ENCODE assay signal across 28 cellular contexts in the genomic region with DNA sequence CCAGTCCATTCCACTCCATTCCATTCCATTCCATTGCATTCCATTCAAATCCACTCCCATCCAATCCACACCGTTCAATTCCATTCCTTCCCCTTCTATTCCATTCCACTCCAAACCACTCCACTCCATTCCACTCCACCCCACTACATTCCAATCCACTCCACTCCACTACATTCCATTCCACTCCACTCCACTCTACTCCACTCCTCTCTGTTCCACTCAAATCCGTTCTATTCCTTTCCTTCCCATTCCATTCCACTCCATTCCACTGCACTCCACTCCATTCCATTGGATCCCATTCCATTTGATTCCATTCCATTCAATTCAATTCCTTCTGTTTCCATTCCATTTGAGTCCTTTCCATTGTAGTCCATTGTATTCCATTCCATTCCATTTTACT.
DNase-seq lines count a peak whose midpoint lies in the region; ATAC-seq, FAIRE-seq and TF ChIP-seq lines count a peak whose summit lies in the region.
"Had no signal": no experiment of that assay in that cellular context is flagged by ENCODE, and none has a peak within 500 bp of the region (broad histone marks: within the 10 kb centered on the region; RNA-seq: fewer than 3 reads in every experiment).

No MANE protein-coding gene starts in this region.

- no peak for TF ChIP-seq POLR2A in HepG2 (IDR thresholded peaks at IDR 0.05; ENCODE audit: insufficient read depth in 1 of 2, low read depth in 2 of 2, low read length in 2 of 2)

- peak overlapping the region; percentile 27; the same call in 1 of the 2 replicates for H3K4me3 ChIP-seq in GM23338
- H3K4me3 ChIP-seq in KMS-11 (IDR thresholded peaks at IDR 0.05; ENCODE audit: insufficient read depth, low read depth, low read length): no peak overlapping the region
- no peak overlapping the region for H3K4me3 ChIP-seq in HepG2 (replicated peaks in 1 of 3; ENCODE audit: insufficient read depth in 1 of 3, low read depth in 2 of 3, low read length in 3 of 3)

- H3K27me3 Mint-ChIP-seq in GM23338 (ENCODE audit: insufficient read depth, low read depth, poor library complexity): peaks cover 59% of the 10 kb centered on the region
- H3K27me3 Mint-ChIP-seq: IgD-negative memory B cell had no signal

- POLR2A ChIA-PET in HepG2 (lab: Yijun Ruan, JAX): no interaction called here

- H3K79me2 ChIP-seq in GM23338 (replicated peaks; ENCODE audit: insufficient read depth) (no peaks in the 10 kb centered on the region), KMS-11 (ENCODE audit: insufficient read depth, low read depth) (no peaks in the 10 kb centered on the region), HepG2 (ENCODE audit: insufficient read depth, low read length) (no peaks in the 10 kb centered on the region)

- H3K27me3 ChIP-seq in GM23338 (ENCODE audit: insufficient read depth) (0 out of 2 replicates have a peak, but pooled peaks cover 6% of the 10 kb centered on the region), KMS-11 (ENCODE audit: insufficient read depth, low read depth) (no peaks in the 10 kb centered on the region), HepG2 (ENCODE audit: control insufficient read depth in 1 of 2, insufficient read depth in 2 of 2, low read length in 2 of 2) (no peaks in the 10 kb centered on the region)
- H3K27me3 ChIP-seq: BE2C had no signal

- no peaks in the 10 kb centered on the region; the same call in 2 of the 3 replicates for H3K4me1 Mint-ChIP-seq in GM23338

- no peak overlapping the region for H3K4me3 Mint-ChIP-seq in GM23338
- H3K4me3 Mint-ChIP-seq: IgD-negative memory B cell had no signal

- H4K20me1 ChIP-seq in GM23338 (replicated peaks; ENCODE audit: insufficient read depth) (no peaks in the 10 kb centered on the region), KMS-11 (ENCODE audit: insufficient read depth) (no peaks in the 10 kb centered on the region), HepG2 (ENCODE audit: insufficient read depth, low read length) (no peaks in the 10 kb centered on the region)

- WGBS in HepG2 (ENCODE audit: low lambda C conversion rate): 8% methylated on average over 2 of the region's 2 CpGs

- no peaks in the 10 kb centered on the region for H3K9me3 Mint-ChIP-seq in GM23338

- no peak overlapping the region for H3K27ac Mint-ChIP-seq in GM23338
- H3K27ac Mint-ChIP-seq: IgD-negative memory B cell had no signal

- DNase-seq in GM23338 (ENCODE audit: low spot score) (no peak), HepG2 (ENCODE audit: low spot score) (no peak), NCI-H2196 treated with DMSO at 0.1 percent for 48 hours (lab: John Stamatoyannopoulos, UW; ENCODE audit: unreplicated experiment) (no peak), EL (no peak), glomerular visceral epithelial cell (ENCODE audit: extremely low spot score) (no peak), NCI-H1048 (lab: John Stamatoyannopoulos, UW) (no peak)
- DNase-seq: 8988T; ACHN; BE2C; GDM1; Kasumi-1; NCI-H1105 treated with DMSO at 0.1 percent for 48 hours; NCI-H146; NCI-H1930; NCI-H2107; NCI-H446; NCI-H524 treated with DMSO at 0.1 percent for 48 hours; NCI-H774; NK-92 treated with Interleukin-12 subunit alpha and Interleukin-12 subunit beta, amount 100 ng/mL, for 24 hours; PC-3; SK-N-SH; SW 1271 had no signal

- in situ Hi-C loops in HepG2 (cut with HindIII; ENCODE audit: extremely low pct_ligation_motif_present, low pct_unique_long_range_greater_than_20kb): no loop called here

- H3K9ac ChIP-seq in KMS-11 (no peak overlapping the region), HepG2 (ENCODE audit: insufficient read depth, low read depth, low read length) (no peak overlapping the region)
- H3K9ac ChIP-seq: SK-N-SH had no signal

- H2AFZ ChIP-seq in GM23338 (no peak overlapping the region), KMS-11 (ENCODE audit: low read depth) (no peak overlapping the region), HepG2 (ENCODE audit: low read length) (no peak overlapping the region)

- H3K4me2 ChIP-seq in GM23338: no peak overlapping the region
- H3K4me2 ChIP-seq in KMS-11: no peak overlapping the region
- no peak overlapping the region for H3K4me2 ChIP-seq in HepG2 (ENCODE audit: low read depth, low read length)
- H3K4me2 ChIP-seq: SK-N-SH had no signal

- H3K36me3 ChIP-seq in GM23338 (ENCODE audit: insufficient read depth) (peaks cover 85% of the 10 kb centered on the region), KMS-11 (ENCODE audit: insufficient read depth) (no peaks in the 10 kb centered on the region), HepG2 (replicated peaks in 1 of 2; ENCODE audit: control insufficient read depth in 1 of 2, insufficient read depth in 2 of 2, low read length in 2 of 2) (no peaks in the 10 kb centered on the region)
- H3K36me3 ChIP-seq: BE2C had no signal

- CTCF ChIA-PET in HepG2 (lab: Yijun Ruan, JAX; ENCODE audit: low intra/inter-chr PET ratio, low total read pairs): no interaction called here

- ATAC-seq in GM23338 (no peak), HepG2 (no peak)
- ATAC-seq: HCT116, PC-3 had no signal

- H3K9me2 ChIP-seq in GM23338 (ENCODE audit: insufficient read depth): no peaks in the 10 kb centered on the region
- H3K9me2 ChIP-seq: SK-N-SH had no signal

- no peaks in the 10 kb centered on the region for H3K9me3 ChIP-seq in HepG2 (ENCODE audit: low read length)

- H3K4me1 ChIP-seq in GM23338 (ENCODE audit: insufficient read depth): no peaks in the 10 kb centered on the region
- no peaks in the 10 kb centered on the region for H3K4me1 ChIP-seq in KMS-11 (ENCODE audit: low read depth, poor library complexity, severe bottlenecking)
- no peaks in the 10 kb centered on the region for H3K4me1 ChIP-seq in HepG2 (ENCODE audit: insufficient read depth, low read length)
- H3K4me1 ChIP-seq: BE2C had no signal

- no peak for TF ChIP-seq RAD21 in HepG2 (CRISPR knock-in tag; IDR thresholded peaks at IDR 0.05)

- no TSS peak for BruUV-seq in HepG2 (replicated peaks; lab: Mats Ljungman, UMichigan)

- H3K36me3 Mint-ChIP-seq in GM23338 (ENCODE audit: low read depth): peaks cover 100% of the 10 kb centered on the region

- H3F3A ChIP-seq in GM23338 (replicated peaks; ENCODE audit: low read depth): no peaks in the 10 kb centered on the region; the same call in 1 of the 2 replicates

- intact Hi-C loops in HepG2 (cut with micrococcal nuclease; ENCODE audit: unreplicated experiment): no loop called here

- no peak overlapping the region for H3K27ac ChIP-seq in GM23338 (ENCODE audit: low read depth)
- H3K27ac ChIP-seq in KMS-11: no peak overlapping the region
- H3K27ac ChIP-seq in HepG2 (ENCODE audit: extremely low read length, insufficient read depth, low read length): no peak overlapping the region
- peak overlapping the region; percentile 17 for H3K27ac ChIP-seq in temporal lobe (ENCODE audit: low read depth, low read length)

- no peak for TF ChIP-seq CTCF in GM23338 (conservative IDR thresholded peaks at IDR 0.05; ENCODE audit: low read depth in 2 of 2)
- TF ChIP-seq CTCF in KMS-11 (conservative IDR thresholded peaks at IDR 0.05; ENCODE audit: low read depth, low read length): 0 out of 2 replicates have a peak, but pooled peaks have one; percentile 15
- TF ChIP-seq CTCF in HepG2 (CRISPR knock-in tag; IDR thresholded peaks at IDR 0.05): no peak

- no peak for FAIRE-seq in HepG2 (lab: Jason Lieb, UNC)
- FAIRE-seq: D721Med, GM12892 had no signal

- TF ChIP-seq EP300 in HepG2 (IDR thresholded peaks at IDR 0.05; ENCODE audit: low read depth in 2 of 2, low read length in 2 of 2) (no peak), HepG2 (CRISPR knock-in tag; IDR thresholded peaks at IDR 0.05; ENCODE audit: borderline replicate concordance) (no peak)

TF ChIP-seq in GM23338, 12 proteins besides CTCF, POLR2A, EP300 and RAD21 (continues in another document):
- no peak for TF ChIP-seq ZNF331 (CRISPR knock-in tag; IDR thresholded peaks at IDR 0.05; ENCODE audit: low read depth)

TF ChIP-seq in HepG2, 621 proteins besides CTCF, POLR2A, EP300 and RAD21 (continues in another document):
- TF ChIP-seq ARNT (IDR thresholded peaks at IDR 0.05) (peak; percentile 5; the same call in 1 of the 2 replicates), IKZF1 (IDR thresholded peaks at IDR 0.05) (peak; percentile 89; the same call in 1 of the 2 replicates), MTA3 (CRISPR knock-in tag; IDR thresholded peaks at IDR 0.05) (no peak), SP1 (IDR thresholded peaks at IDR 0.05) (peak; percentile 26; the same call in 1 of the 2 replicates), SP1 (CRISPR knock-in tag; IDR thresholded peaks at IDR 0.05) (no peak), PLRG1 (conservative IDR thresholded peaks at IDR 0.05) (peak; percentile 95), ATM (IDR thresholded peaks at IDR 0.05; ENCODE audit: borderline replicate concordance) (peak; percentile 5; the same call in 1 of the 2 replicates), FOXK2 (IDR thresholded peaks at IDR 0.05) (peak; percentile 13; the same call in 1 of the 2 replicates), ZFAT (CRISPR knock-in tag; conservative IDR thresholded peaks at IDR 0.05) (no peak), PHF20 (CRISPR knock-in tag; IDR thresholded peaks at IDR 0.05) (no peak), NONO (IDR thresholded peaks at IDR 0.05) (peak; percentile 91; the same call in 1 of the 2 replicates), NONO (CRISPR knock-in tag; conservative IDR thresholded peaks at IDR 0.05) (no peak), PHB2 (IDR thresholded peaks at IDR 0.05; ENCODE audit: partially characterized antibody) (peak; percentile 89), RAD51 (IDR thresholded peaks at IDR 0.05; ENCODE audit: borderline replicate concordance) (peak; percentile 43; the same call in 1 of the 2 replicates), CREB1 (IDR thresholded peaks at IDR 0.05) (0 out of 2 replicates have a peak, but pooled peaks have one; percentile 0), CREB1 (CRISPR knock-in tag; IDR thresholded peaks at IDR 0.05) (no peak), BORCS8-MEF2B (CRISPR knock-in tag; IDR thresholded peaks at IDR 0.05) (no peak)
- TF ChIP-seq, protein P1, sequence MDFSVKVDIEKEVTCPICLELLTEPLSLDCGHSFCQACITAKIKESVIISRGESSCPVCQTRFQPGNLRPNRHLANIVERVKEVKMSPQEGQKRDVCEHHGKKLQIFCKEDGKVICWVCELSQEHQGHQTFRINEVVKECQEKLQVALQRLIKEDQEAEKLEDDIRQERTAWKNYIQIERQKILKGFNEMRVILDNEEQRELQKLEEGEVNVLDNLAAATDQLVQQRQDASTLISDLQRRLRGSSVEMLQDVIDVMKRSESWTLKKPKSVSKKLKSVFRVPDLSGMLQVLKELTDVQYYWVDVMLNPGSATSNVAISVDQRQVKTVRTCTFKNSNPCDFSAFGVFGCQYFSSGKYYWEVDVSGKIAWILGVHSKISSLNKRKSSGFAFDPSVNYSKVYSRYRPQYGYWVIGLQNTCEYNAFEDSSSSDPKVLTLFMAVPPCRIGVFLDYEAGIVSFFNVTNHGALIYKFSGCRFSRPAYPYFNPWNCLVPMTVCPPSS (IDR thresholded peaks at IDR 0.05): peak; percentile 84
